ENCODE assay signal across 35 cellular contexts in the genomic region with DNA sequence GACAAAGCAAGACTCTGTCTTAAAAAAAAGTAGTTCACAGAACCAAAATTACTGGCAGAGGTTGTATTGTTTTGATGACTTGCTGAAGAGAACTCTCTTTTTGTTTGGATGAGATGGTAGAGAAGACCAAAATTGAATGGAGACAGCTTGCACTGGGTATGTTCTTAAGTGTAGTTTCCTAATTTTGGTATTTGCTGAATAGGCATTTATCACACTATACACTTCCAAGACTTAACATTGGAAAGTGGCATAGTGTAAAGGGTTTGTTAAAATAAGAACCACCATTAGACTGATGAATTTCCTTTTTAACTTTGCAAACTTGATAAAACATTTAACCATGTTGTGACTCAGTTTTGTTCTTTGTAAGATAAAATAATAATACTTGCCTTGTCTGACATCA.
"Had no signal": no experiment of that assay in that cellular context is flagged by ENCODE, and none has a peak within 500 bp of the region (broad histone marks: within the 10 kb centered on the region; RNA-seq: fewer than 3 reads in every experiment).

No MANE protein-coding gene starts in this region.

- H3K27me3 ChIP-seq: brain microvascular endothelial cell, breast epithelium had no signal

- H3K4me1 ChIP-seq: breast epithelium had no signal

- H3K4me3 ChIP-seq: adrenal gland, body of pancreas, breast epithelium had no signal

- ATAC-seq: activated CD4-positive, CD25-positive, alpha-beta regulatory T cell treated with anti-CD3 and anti-CD28 coated beads, Interleukin-2, amount 50 U/mL, for 24 hours; activated CD8-positive, alpha-beta T cell treated with anti-CD3 and anti-CD28 coated beads for 36 hours; activated naive CD4-positive, alpha-beta T cell treated with anti-CD3 and anti-CD28 coated beads, Interleukin-2, amount 50 U/mL, for 72 hours; activated T-cell treated with anti-CD3 and anti-CD28 coated beads, Interleukin-2, amount 50 U/mL, for 4 hours; activated T-cell treated with anti-CD3 and anti-CD28 coated beads, Interleukin-2, amount 50 U/mL, for 72 hours; activated T-helper 17 cell treated with anti-CD3 and anti-CD28 coated beads, Interleukin-2, amount 50 U/mL, for 72 hours; body of pancreas; WTC11 had no signal

- DNase-seq: activated CD4-positive, alpha-beta memory T cell treated with anti-CD3 and anti-CD28 coated beads for 36 hours; activated CD4-positive, alpha-beta T cell treated with anti-CD3 and anti-CD28 coated beads for 4 hours; activated CD4-positive, alpha-beta T cell treated with anti-CD3 and anti-CD28 coated beads, Interleukin-2, amount 10 ng/mL, durations not matched to agents 24 days and 14 days; activated CD4-positive, alpha-beta T cell treated with anti-CD3 and anti-CD28 coated beads, Interleukin-2, amount 50 U/mL, for 1 hour; activated CD4-positive, alpha-beta T cell treated with anti-CD3 and anti-CD28 coated beads, Interleukin-2, amount 50 U/mL, for 4 hours; activated CD4-positive, CD25-positive, alpha-beta regulatory T cell; activated CD8-positive, alpha-beta memory T cell treated with anti-CD3 and anti-CD28 coated beads, Interleukin-2, amount 50 U/mL, for 4 hours; activated CD8-positive, alpha-beta T cell treated with anti-CD3 and anti-CD28 coated beads for 36 hours; activated effector memory CD4-positive, alpha-beta T cell treated with anti-CD3 and anti-CD28 coated beads, Interleukin-2, amount 50 U/mL, for 16 hours; activated gamma-delta T cell treated with Interleukin-2 at 50 U/mL for 16 hours; activated naive CD4-positive, alpha-beta T cell; activated naive CD4-positive, alpha-beta T cell treated with anti-CD3 and anti-CD28 coated beads for 36 hours; activated naive CD4-positive, alpha-beta T cell treated with anti-CD3 and anti-CD28 coated beads, Interleukin-2, amount 50 U/mL, for 16 hours; activated naive CD8-positive, alpha-beta T cell treated with anti-CD3 and anti-CD28 coated beads for 36 hours; activated T-cell treated with anti-CD3 and anti-CD28 coated beads for 4 hours; activated T-cell treated with anti-CD3 and anti-CD28 coated beads, Interleukin-2, amount 50 U/mL, for 1 hour; activated T-cell treated with anti-CD3 and anti-CD28 coated beads, Interleukin-2, amount 50 U/mL, for 4 hours; activated T-cell treated with anti-CD3 and anti-CD28 coated beads, Interleukin-2, amount 50 U/mL, for 72 hours; adrenal gland; amniotic stem cell; aorta; body of pancreas; brain microvascular endothelial cell; central memory CD4-positive, alpha-beta T cell; T-helper 1 cell; T-helper 2 cell; T-helper 9 cell; WERI-Rb-1 had no signal

- H3K27ac ChIP-seq: adrenal gland, body of pancreas, brain microvascular endothelial cell, breast epithelium, WERI-Rb-1 had no signal

- H3K9me3 ChIP-seq: adrenal gland, body of pancreas, breast epithelium had no signal

- H3K36me3 ChIP-seq: adrenal gland, brain microvascular endothelial cell, breast epithelium, WERI-Rb-1 had no signal

- FAIRE-seq: astrocyte, TTC549 had no signal
